ENCODE assay signal across 13 cellular contexts in genomic region chr12:2940564-2940963, GRCh38.
"Had no signal": no experiment of that assay in that cellular context is flagged by ENCODE, and none has a peak within 500 bp of the region (broad histone marks: within the 10 kb centered on the region; RNA-seq: fewer than 3 reads in every experiment).

No MANE protein-coding gene starts in this region.

- H3K27me3 ChIP-seq: ascending aorta, dorsolateral prefrontal cortex, neural progenitor cell, tibial artery had no signal

- H2AFZ ChIP-seq: neural progenitor cell had no signal

- H3K4me3 ChIP-seq: ascending aorta, dorsolateral prefrontal cortex, neural progenitor cell, tibial artery had no signal

- H3K4me1 ChIP-seq: ascending aorta, neural progenitor cell had no signal

- H3K27ac ChIP-seq: ascending aorta, neural progenitor cell, tibial artery had no signal

- H3K9ac ChIP-seq: neural progenitor cell had no signal

- H3K36me3 ChIP-seq: neural progenitor cell had no signal

- H3K9me3 ChIP-seq: ascending aorta, tibial artery had no signal

- ATAC-seq: activated CD4-positive, alpha-beta T cell treated with anti-CD3 and anti-CD28 coated beads for 36 hours; left colon; stimulated activated naive CD8-positive, alpha-beta T cell treated with anti-CD3 and anti-CD28 coated beads, Interleukin-15, Interleukin-2, amounts not matched to agents 100 U/mL and 50 U/mL, for 24 hours had no signal

- DNase-seq: activated CD4-positive, alpha-beta T cell treated with anti-CD3 and anti-CD28 coated beads for 36 hours; activated CD4-positive, alpha-beta T cell treated with anti-CD3 and anti-CD28 coated beads, Interleukin-2, amount 50 U/mL, for 48 hours; activated gamma-delta T cell; dorsolateral prefrontal cortex; hippocampal formation; left colon; midbrain; stimulated activated CD4-positive, alpha-beta T cell treated with anti-CD3 and anti-CD28 coated beads, Interleukin-2, amount 100 ng/mL, for 24 hours; stimulated activated naive CD8-positive, alpha-beta T cell treated with anti-CD3 and anti-CD28 coated beads, Interleukin-15, Interleukin-2, amounts not matched to agents 100 U/mL and 50 U/mL, for 24 hours; SW 1271; tibial artery had no signal

- H3K4me2 ChIP-seq: neural progenitor cell had no signal
